Comparison of ENCODE assay signal across 11 cellular contexts in the genomic region with DNA sequence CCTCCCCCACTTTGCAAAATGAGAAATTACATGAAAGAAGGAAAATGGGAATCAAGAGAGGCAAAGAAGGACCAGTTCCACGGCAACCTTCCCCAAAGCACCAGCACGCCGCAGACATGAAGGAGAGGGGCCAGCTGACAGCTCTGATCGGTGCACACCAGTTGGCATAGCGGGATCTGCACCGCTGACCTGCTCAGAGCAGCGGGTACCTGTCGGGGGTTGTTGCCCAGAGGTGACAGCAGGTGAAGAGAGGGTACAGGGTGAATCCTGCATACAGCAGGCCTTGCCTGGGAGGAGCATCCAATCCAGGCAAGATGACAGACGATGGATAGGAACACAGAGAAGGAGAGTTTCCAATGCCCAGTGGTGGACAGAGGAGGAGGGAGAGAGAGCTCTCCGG. TPM values are rescaled to one million over a fixed set of nuclear protein-coding genes. Genes with fewer than 3 reads are reported as not detected.
A peak's percentile ranks its signal among the peaks of the same experiment; 100 is the strongest.
DNase-seq lines count a peak whose midpoint lies in the region; ATAC-seq and TF ChIP-seq lines count a peak whose summit lies in the region.
"Had no signal": no experiment of that assay in that cellular context is flagged by ENCODE, and none has a peak within 500 bp of the region (broad histone marks: within the 10 kb centered on the region; RNA-seq: fewer than 3 reads in every experiment).

No MANE protein-coding gene starts in this region.

- H2AFZ ChIP-seq in mammary epithelial cell (ENCODE audit: low read depth, low read length) (no peak overlapping the region), neural progenitor cell (replicated peaks) (no peak overlapping the region)

- dilution Hi-C loops in mammary epithelial cell (cut with HindIII; ENCODE audit: low sequenced_read_pairs) = no loop called here

- peaks cover 5 to 11% of the 10 kb centered on the region in 2 donors for H3K4me1 ChIP-seq in breast epithelium
- H3K4me1 ChIP-seq in mammary epithelial cell (ENCODE audit: insufficient read depth, low read length) = peaks cover 15% of the 10 kb centered on the region
- peaks cover 10% of the 10 kb centered on the region for H3K4me1 ChIP-seq in colonic mucosa
- peaks cover 26% of the 10 kb centered on the region for H3K4me1 ChIP-seq in neural progenitor cell
- no peaks in the 10 kb centered on the region for H3K4me1 ChIP-seq in urinary bladder (ENCODE audit: insufficient read depth)

- peaks cover 9% of the 10 kb centered on the region for H3K27me3 Mint-ChIP-seq in neural progenitor cell (ENCODE audit: insufficient read depth, low read depth)

- H3K9me3 ChIP-seq in breast epithelium = no peaks in the 10 kb centered on the region
- H3K9me3 ChIP-seq in mammary epithelial cell (replicated peaks; ENCODE audit: insufficient read depth, low read length) = no peaks in the 10 kb centered on the region
- H3K9me3 ChIP-seq in colonic mucosa = no peaks in the 10 kb centered on the region
- H3K9me3 ChIP-seq in neural progenitor cell (ENCODE audit: low read depth) = no peaks in the 10 kb centered on the region

- no peak for DNase-seq in breast epithelium (ENCODE audit: low spot score in 2 of 2)
- DNase-seq in mammary epithelial cell = no peak
- DNase-seq in colonic mucosa = no peak
- no peak for DNase-seq in neural progenitor cell (ENCODE audit: low spot score)
- no peak for DNase-seq in KBM-7
- no peak for DNase-seq in COLO668 (lab: John Stamatoyannopoulos, UW; ENCODE audit: unreplicated experiment)
- DNase-seq: effector memory CD8-positive, alpha-beta T cell; NCI-H1930 had no signal

- ATAC-seq in HG02885 (IDR thresholded peaks at IDR 0.05; ENCODE audit: poor library complexity, unreplicated experiment) = no peak

- H3K4me1 Mint-ChIP-seq in neural progenitor cell = peaks cover 60% of the 10 kb centered on the region

- no peak for TF ChIP-seq POLR2A in breast epithelium (IDR thresholded peaks at IDR 0.05)

- H4K20me1 ChIP-seq in mammary epithelial cell (ENCODE audit: insufficient read depth, low read length) (no peaks in the 10 kb centered on the region), neural progenitor cell (ENCODE audit: low read depth) (peaks cover 18% of the 10 kb centered on the region)

- 96% methylated on average over 9 of the region's 10 CpGs for WGBS in mammary epithelial cell (ENCODE audit: low coverage, missing lambda C conversion rate)
- WGBS in urinary bladder = 85% methylated on average over 10 of the region's 10 CpGs

- H3K9me3 Mint-ChIP-seq in neural progenitor cell = no peaks in the 10 kb centered on the region
- H3K9me3 Mint-ChIP-seq: effector memory CD8-positive, alpha-beta T cell had no signal

- CTCF ChIA-PET in mammary epithelial cell (lab: Charles Lee; ENCODE audit: low non-redundant PET) = no interaction called here

- H3K36me3 ChIP-seq in breast epithelium = no peaks in the 10 kb centered on the region
- H3K36me3 ChIP-seq in mammary epithelial cell (ENCODE audit: insufficient read depth, low read length) = no peaks in the 10 kb centered on the region
- H3K36me3 ChIP-seq in colonic mucosa = no peaks in the 10 kb centered on the region
- no peaks in the 10 kb centered on the region for H3K36me3 ChIP-seq in neural progenitor cell
- no peaks in the 10 kb centered on the region for H3K36me3 ChIP-seq in urinary bladder (ENCODE audit: insufficient read depth)

- H3K79me2 ChIP-seq in mammary epithelial cell (ENCODE audit: insufficient read depth, low read length) (no peaks in the 10 kb centered on the region), neural progenitor cell (ENCODE audit: low read depth) (peaks cover 28% of the 10 kb centered on the region)

- H3K4me3 Mint-ChIP-seq in neural progenitor cell = no peak overlapping the region

- peaks cover 9% of the 10 kb centered on the region for H3K36me3 Mint-ChIP-seq in neural progenitor cell

- H3K9ac ChIP-seq in mammary epithelial cell (ENCODE audit: insufficient read depth, low read length) = no peak overlapping the region
- H3K9ac ChIP-seq in colonic mucosa (ENCODE audit: low read depth in 2 of 2, low read length in 2 of 2) = no peak overlapping the region
- no peak overlapping the region for H3K9ac ChIP-seq in neural progenitor cell

- no TSS peak for BruUV-seq in mammary epithelial cell (replicated peaks; lab: Mats Ljungman, UMichigan)

- TF ChIP-seq CTCF in breast epithelium (IDR thresholded peaks at IDR 0.05) (no peak), mammary epithelial cell (conservative IDR thresholded peaks at IDR 0.05 in 1 of 2, IDR thresholded peaks at IDR 0.05 in 1 of 2; ENCODE audit: extremely low read depth in 1 of 2, insufficient read depth in 1 of 2, low read depth in 1 of 2, low read length in 2 of 2) (no peak), colonic mucosa (IDR thresholded peaks at IDR 0.05) (no peak), neural progenitor cell (IDR thresholded peaks at IDR 0.05) (no peak)

- in situ Hi-C loops in mammary epithelial cell (cut with MboI; ENCODE audit: low sequenced_read_pairs in 2 of 2) = no loop called here
- in situ Hi-C loops in KBM-7 (cut with MboI; ENCODE audit: low pct_unique_long_range_greater_than_20kb, low sequenced_read_pairs) = no loop called here

- intact Hi-C loops in breast epithelium (cut with DNase I; ENCODE audit: low total_unique reads) (no loop called here), mammary epithelial cell (cut with micrococcal nuclease) (no loop called here), colonic mucosa (cut with DNase I) (no loop called here)

- peak overlapping the region in 1 of 3 donors; percentile 52 for H3K4me3 ChIP-seq in breast epithelium
- no peak overlapping the region for H3K4me3 ChIP-seq in mammary epithelial cell (replicated peaks in 1 of 3; ENCODE audit: insufficient read depth in 1 of 3, low read depth in 2 of 3, low read length in 3 of 3)
- no peak overlapping the region for H3K4me3 ChIP-seq in colonic mucosa
- H3K4me3 ChIP-seq in neural progenitor cell = no peak overlapping the region
- no peak overlapping the region for H3K4me3 ChIP-seq in urinary bladder (ENCODE audit: low read depth, low read length)

- H3K27me3 ChIP-seq in breast epithelium = no peaks in the 10 kb centered on the region
- H3K27me3 ChIP-seq in mammary epithelial cell (ENCODE audit: insufficient read depth, low read length) = no peaks in the 10 kb centered on the region
- no peaks in the 10 kb centered on the region for H3K27me3 ChIP-seq in colonic mucosa
- no peaks in the 10 kb centered on the region for H3K27me3 ChIP-seq in neural progenitor cell

- peak overlapping the region; percentile 77 for H3K27ac Mint-ChIP-seq in neural progenitor cell

- H3K4me2 ChIP-seq in mammary epithelial cell (ENCODE audit: insufficient read depth, low read depth, low read length) (no peak overlapping the region), neural progenitor cell (no peak overlapping the region)

- H3K27ac ChIP-seq in breast epithelium (peak overlapping the region; percentile 85 to 98), mammary epithelial cell (ENCODE audit: insufficient read depth, low read depth, low read length) (no peak overlapping the region), colonic mucosa (peak overlapping the region; percentile 72), neural progenitor cell (no peak overlapping the region), urinary bladder (ENCODE audit: low read depth) (peak overlapping the region; percentile 66)

- peaks cover 10% of the 10 kb centered on the region for H3F3A ChIP-seq in neural progenitor cell (ENCODE audit: low read depth)

RNA-seq across cellular contexts. Expression of a gene that starts 24.1 kb away (rescaled TPM):
- 1 to 10 TPM; 1.8 to 7.2 (median 2.6) TPM for total RNA-seq in breast epithelium
- under 1 TPM; 0.49 to 0.50 TPM for total RNA-seq in mammary epithelial cell
- not detected for polyA plus RNA-seq in mammary epithelial cell
- polyA minus RNA-seq in mammary epithelial cell = not detected
- total RNA-seq in colonic mucosa = under 1 TPM; 0.72 to 0.82 TPM
- 0.28 and 0.39 TPM in 2 replicates for total RNA-seq in neural progenitor cell (ENCODE audit: low replicate concordance)
- 4.8 TPM for total RNA-seq in urinary bladder
- 0.28 TPM for polyA plus RNA-seq in urinary bladder
- polyA plus RNA-seq: keratinocyte had no signal

RNA-seq across cellular contexts. Expression of a gene that starts 38.3 kb away (rescaled TPM):
- total RNA-seq in breast epithelium = 10 to 100 TPM; 50.2 to 58.8 (median 55.4) TPM
- 10 to 100 TPM; 35.7 to 80.8 TPM for total RNA-seq in mammary epithelial cell
- polyA plus RNA-seq in mammary epithelial cell = 23.7 TPM
- polyA minus RNA-seq in mammary epithelial cell = 73.4 TPM
- 10 to 100 TPM; 27.4 to 32.6 TPM for total RNA-seq in colonic mucosa
- total RNA-seq in neural progenitor cell (ENCODE audit: low replicate concordance) = 16.6 and 20.4 TPM in 2 replicates
- total RNA-seq in urinary bladder = 27.3 TPM
- polyA plus RNA-seq in urinary bladder = 28.0 TPM

RNA-seq across cellular contexts. Expression of a gene that starts 46.3 kb away (rescaled TPM):
- 100 to 1,000 TPM in 2 of 3 donors, 10 to 100 TPM in 1; 72.0 to 344 (median 112) TPM for total RNA-seq in breast epithelium
- total RNA-seq in mammary epithelial cell = 10 to 100 TPM; 20.7 to 31.2 TPM
- polyA plus RNA-seq in mammary epithelial cell = 11.5 TPM
- polyA minus RNA-seq in mammary epithelial cell = 19.6 TPM
- 10 to 100 TPM; 42.8 to 86.1 TPM for total RNA-seq in colonic mucosa
- 19.8 and 22.3 TPM in 2 replicates for total RNA-seq in neural progenitor cell (ENCODE audit: low replicate concordance)
- total RNA-seq in urinary bladder = 116 TPM
- polyA plus RNA-seq in urinary bladder = 395 TPM

Comparison
In these comparisons a context has a peak if more than half of its experiments do, and no peak if none do; other contexts are left out.
1. H3K27ac ChIP-seq: peak in breast epithelium (2 of 2), colonic mucosa (single experiment) and urinary bladder (single experiment); none in mammary epithelial cell (single experiment) and neural progenitor cell (single experiment).